ENCODE assay signal across 8 cellular contexts in the genomic region with DNA sequence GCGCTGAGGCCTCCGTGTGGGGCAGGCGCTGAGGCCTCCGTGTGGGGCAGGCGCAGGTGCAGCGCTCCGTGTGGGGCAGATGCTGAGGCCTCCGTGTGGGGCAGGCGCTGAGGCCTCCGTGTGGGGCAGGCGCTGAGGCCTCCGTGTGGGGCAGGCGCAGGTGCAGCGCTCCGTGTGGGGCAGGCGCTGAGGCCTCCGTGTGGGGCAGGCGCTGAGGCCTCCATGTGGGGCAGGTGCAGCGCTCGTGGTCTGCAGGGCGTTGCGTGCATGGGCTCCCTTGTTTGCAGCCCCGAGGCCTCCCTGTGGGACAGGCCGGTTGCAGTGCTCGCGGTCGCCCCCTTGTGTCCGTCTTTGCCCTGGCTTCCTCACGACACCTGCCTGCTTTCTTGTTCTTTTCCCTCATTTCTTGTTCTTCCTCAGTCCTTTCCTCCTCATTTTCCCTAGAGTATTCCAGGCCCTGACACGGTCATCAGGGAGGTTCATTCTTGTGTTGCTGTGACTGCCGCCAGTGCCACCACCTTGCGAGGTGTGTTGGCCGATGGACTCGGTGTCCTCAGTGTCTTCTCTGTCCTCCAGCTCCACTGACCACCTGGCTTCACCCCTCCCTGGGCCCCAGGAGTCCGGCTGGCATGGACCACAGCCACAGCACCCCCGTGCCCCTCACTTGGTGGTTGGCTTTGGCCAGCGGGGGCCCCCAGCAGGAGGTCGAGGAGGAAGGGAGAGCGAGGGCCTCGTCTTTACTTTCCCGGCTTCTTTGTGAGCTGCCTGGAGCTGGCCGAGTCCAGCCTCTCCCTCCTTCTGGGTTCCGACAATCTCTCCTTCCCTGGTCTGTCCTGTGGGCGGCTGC. TPM values are rescaled to one million over a fixed set of nuclear protein-coding genes. Genes with fewer than 3 reads are reported as not detected.
A peak's percentile ranks its signal among the peaks of the same experiment; 100 is the strongest.
DNase-seq lines count a peak whose midpoint lies in the region; ATAC-seq and TF ChIP-seq lines count a peak whose summit lies in the region.
"Not testable (repeated sequence)": the region's sequence is repeated elsewhere in the genome, so short reads cannot be mapped to it uniquely, and the experiment has no call there.

No MANE protein-coding gene starts in this region.

- not testable (repeated sequence) for H3F3A ChIP-seq in Loucy (ENCODE audit: low read depth)

- not testable (repeated sequence) for H3K9me3 ChIP-seq in Loucy (ENCODE audit: insufficient read depth, low read depth, low read length); right lobe of liver

- intact Hi-C loops in right lobe of liver (cut with DNase I): loop anchor here (5.0 kb wide), 1 partner anchor 130 kb away; no protein-coding TSS in a partner anchor

- peak; percentile 56 for DNase-seq in ACHN
- peak; percentile 92 for DNase-seq in GM13977 (ENCODE audit: low spot score)
- peak in 4 of 5 donors; percentile 51 to 71 (median 60) for DNase-seq in T-helper 1 cell
- DNase-seq in activated T-helper 9 cell treated with anti-CD3 and anti-CD28 coated beads, Interleukin-2, amount 50 U/mL, for 16 hours (ENCODE audit: low read depth): peak; percentile 62
- peak; percentile 57 for DNase-seq in epithelial cell of esophagus (ENCODE audit: low read depth)
- peak; percentile 73 to 80 (median 74) for DNase-seq in right lobe of liver
- peak; percentile 64 for DNase-seq in stimulated activated CD4-positive, alpha-beta T cell treated with anti-CD3 and anti-CD28 coated beads, Interleukin-1b, Interleukin-23, amount 100 ng/mL, for 48 hours

- not testable (repeated sequence) for TF ChIP-seq POLR2A in right lobe of liver (IDR thresholded peaks at IDR 0.05)

- H3K9me2 ChIP-seq in Loucy (replicated peaks; ENCODE audit: low read depth, low read length): not testable (repeated sequence)

- H3K27me3 ChIP-seq in Loucy (ENCODE audit: insufficient read depth, low read length, poor library complexity, severe bottlenecking); right lobe of liver: not testable (repeated sequence)

- H3K4me3 ChIP-seq in Loucy (ENCODE audit: low read length, poor library complexity, severe bottlenecking); epithelial cell of esophagus (ENCODE audit: low read length); right lobe of liver: not testable (repeated sequence)

- H3K4me2 ChIP-seq in Loucy (ENCODE audit: low read depth, low read length, poor library complexity, severe bottlenecking): not testable (repeated sequence)

- H2AFZ ChIP-seq in Loucy (ENCODE audit: low read length): not testable (repeated sequence)

- ATAC-seq in right lobe of liver: peak; percentile 70 to 87 (median 84)

- not testable (repeated sequence) for H3K79me2 ChIP-seq in Loucy (ENCODE audit: insufficient read depth, low read length)

- TF ChIP-seq CTCF in GM13977 (IDR thresholded peaks at IDR 0.05; ENCODE audit: extremely low read depth, insufficient read depth, missing control alignments) (peak; percentile 92), Loucy (conservative IDR thresholded peaks at IDR 0.05; ENCODE audit: low read length) (peak; percentile 61), epithelial cell of esophagus (IDR thresholded peaks at IDR 0.05; ENCODE audit: insufficient read depth, low read depth, low read length, missing control alignments) (peak; percentile 77), right lobe of liver (IDR thresholded peaks at IDR 0.05) (peak; percentile 62 to 80 (median 72))

- not testable (repeated sequence) for H3K4me1 ChIP-seq in Loucy (ENCODE audit: insufficient read depth, low read length, poor library complexity, severe bottlenecking); right lobe of liver

- H3K36me3 ChIP-seq in Loucy (ENCODE audit: insufficient read depth, low read length); right lobe of liver: not testable (repeated sequence)

- H3K27ac ChIP-seq in right lobe of liver: not testable (repeated sequence)

- WGBS in right lobe of liver (ENCODE audit: insufficient coverage, low coverage, low lambda C conversion rate, missing lambda C conversion rate): 32% methylated on average over 12 of the region's 44 CpGs

- not testable (repeated sequence) for H3K9ac ChIP-seq in Loucy (ENCODE audit: low read depth, low read length, poor library complexity, severe bottlenecking)

- in situ Hi-C loops in ACHN (cut with HindIII; ENCODE audit: low pct_ligation_motif_present, low pct_unique_long_range_greater_than_20kb, low sequenced_read_pairs); GM13977 (cut with MboI; ENCODE audit: low pct_unique_long_range_greater_than_20kb, low sequenced_read_pairs, unreplicated experiment): not testable (repeated sequence)

- not testable (repeated sequence) for H4K20me1 ChIP-seq in Loucy (ENCODE audit: insufficient read depth, low read length, poor library complexity, severe bottlenecking)

RNA-seq across cellular contexts. Expression of a gene that starts 20.7 kb away (rescaled TPM):
- total RNA-seq in right lobe of liver: 1 to 10 TPM; 2.2 to 5.4 (median 3.2) TPM

RNA-seq across cellular contexts. Expression of a gene that starts 44.3 kb away (rescaled TPM):
- total RNA-seq in right lobe of liver: 10 to 100 TPM in 1 of 6 experiments, 1 to 10 TPM in 5; 3.0 to 12.2 (median 5.1) TPM

RNA-seq across cellular contexts. Expression of a gene that starts 44.9 kb away (rescaled TPM):
- total RNA-seq in right lobe of liver: 1 to 10 TPM; 1.6 to 3.5 (median 2.1) TPM
